10 cellular contexts compared by ENCODE assay signal in the genomic region with DNA sequence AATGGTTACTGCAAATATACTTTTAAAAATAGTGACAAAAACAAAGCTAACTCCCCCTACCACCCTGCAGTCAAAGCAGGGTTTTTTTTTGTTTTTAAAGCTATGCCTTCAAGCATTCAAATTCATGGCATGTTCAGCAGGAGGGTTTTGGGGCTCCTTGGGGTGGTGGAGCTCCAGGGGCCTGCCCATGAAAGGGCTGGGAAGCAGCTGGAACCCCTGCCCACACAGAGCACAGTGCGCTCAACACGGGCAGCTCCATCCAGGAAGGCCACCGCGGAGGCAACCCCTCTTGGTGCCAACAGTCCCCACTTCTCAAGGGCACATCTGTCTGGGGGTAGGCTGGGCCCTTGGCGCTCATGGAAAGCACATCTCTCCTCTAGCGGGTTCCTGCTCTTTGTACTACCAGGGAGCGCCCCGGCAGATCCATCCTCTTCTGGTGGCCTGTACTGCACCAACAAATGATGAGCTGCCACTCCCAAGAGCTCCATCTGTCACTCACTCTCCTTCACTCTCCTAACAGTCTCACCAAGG. TPM values are rescaled to one million over a fixed set of nuclear protein-coding genes. Genes with fewer than 3 reads are reported as not detected.
A peak's percentile ranks its signal among the peaks of the same experiment; 100 is the strongest.
DNase-seq lines count a peak whose midpoint lies in the region; ATAC-seq, FAIRE-seq and TF ChIP-seq lines count a peak whose summit lies in the region.
"Had no signal": no experiment of that assay in that cellular context is flagged by ENCODE, and none has a peak within 500 bp of the region (broad histone marks: within the 10 kb centered on the region; RNA-seq: fewer than 3 reads in every experiment).

No MANE protein-coding gene starts in this region.

- H3K18ac ChIP-seq in H1 (ENCODE audit: extremely low read depth, low read length): peak overlapping the region; percentile 28; the same call in 1 of the 2 replicates

- peaks cover 28 to 39% of the 10 kb centered on the region in 2 experiments for H4K20me1 ChIP-seq in H1 (replicated peaks in 1 of 2; ENCODE audit: control insufficient read depth in 1 of 2, insufficient read depth in 2 of 2, low read length in 2 of 2)

- no peak for TF ChIP-seq RAD21 in H1 (IDR thresholded peaks at IDR 0.05 in 1 of 2, conservative IDR thresholded peaks at IDR 0.05 in 1 of 2; ENCODE audit: low read depth in 2 of 2, low read length in 2 of 2)

- H2BK20ac ChIP-seq in H1 (ENCODE audit: low read length): no peak overlapping the region

- DNase-seq in CD8-positive, alpha-beta T cell: no peak
- no peak for DNase-seq in RWPE2 (ENCODE audit: low spot score)
- DNase-seq in H1 (ENCODE audit: low read depth in 1 of 2, low spot score in 2 of 2): no peak
- no peak for DNase-seq in NCI-H1105 treated with DMSO at 0.1 percent for 48 hours (lab: John Stamatoyannopoulos, UW)
- DNase-seq in central memory CD4-positive, alpha-beta T cell: no peak
- DNase-seq: NCI-H446 had no signal

- H3K4me1 Mint-ChIP-seq in CD8-positive, alpha-beta T cell (ENCODE audit: low read depth): peaks cover 48% of the 10 kb centered on the region

- intact Hi-C loops in CD8-positive, alpha-beta T cell (cut with DNase I, micrococcal nuclease): no loop called here

- peak overlapping the region; percentile 27 to 49; a peak in 3 of 4 replicates for H3K4me2 ChIP-seq in H1 (ENCODE audit: insufficient read depth in 1 of 2, low read depth in 2 of 2, low read length in 2 of 2)
- H3K4me2 ChIP-seq in skeletal muscle satellite cell (ENCODE audit: low read length): peak overlapping the region; percentile 78

- no peak overlapping the region for H4K5ac ChIP-seq in H1 (ENCODE audit: insufficient read length, low read depth, low read length)

- H3K56ac ChIP-seq in H1 (replicated peaks; ENCODE audit: insufficient read length, low read depth, low read length): no peak overlapping the region

- no peak overlapping the region for H3K23ac ChIP-seq in H1 (ENCODE audit: insufficient read length)

- H3K79me1 ChIP-seq in H1 (ENCODE audit: low read depth, low read length): peaks cover 6% of the 10 kb centered on the region

- H2AK5ac ChIP-seq in H1 (ENCODE audit: low read depth, low read length): no peak overlapping the region

- 0 out of 3 replicates have a peak, but pooled peaks of 1 of the 2 experiments have one; percentile 35 for TF ChIP-seq POLR2A in H1 (IDR thresholded peaks at IDR 0.05; ENCODE audit: control extremely low read depth in 1 of 2, low read depth in 2 of 2, low read length in 2 of 2)

- peaks cover 29% of the 10 kb centered on the region for H3K4me1 ChIP-seq in CD8-positive, alpha-beta T cell (ENCODE audit: insufficient read depth, low read length)
- H3K4me1 ChIP-seq in RWPE2 (ENCODE audit: insufficient read depth, poor library complexity, severe bottlenecking): peaks cover 6% of the 10 kb centered on the region
- H3K4me1 ChIP-seq in H1 (replicated peaks in 1 of 4; ENCODE audit: control insufficient read depth in 3 of 4, insufficient read depth in 4 of 4, low read length in 3 of 4): peaks cover 0 to 26% (median 12%) of the 10 kb centered on the region in 4 experiments; a peak in 6 of 7 replicates
- peaks cover 38% of the 10 kb centered on the region for H3K4me1 ChIP-seq in skeletal muscle satellite cell (ENCODE audit: control insufficient read depth, insufficient read depth, low read length)

- CTCF ChIA-PET in CD8-positive, alpha-beta T cell (lab: Charles Lee): interaction anchor here (0.9 to 2.1 kb wide), 7 partner anchors 8 to 412 kb away, joined by 3 to 10 read pairs (median 4); no protein-coding TSS in a partner anchor
- CTCF ChIA-PET in H1 (lab: Charles Lee; ENCODE audit: partially characterized antibody): interaction anchor here (0.5 to 2.1 kb wide), 10 partner anchors 9 to 147 kb away, joined by 3 to 8 read pairs (median 5); partner anchors contain the start of gene PHLDA2

- no peaks in the 10 kb centered on the region for H3K79me2 ChIP-seq in H1 (ENCODE audit: control insufficient read depth in 1 of 2, insufficient read depth in 2 of 2, low read length in 2 of 2)

- H3K9ac ChIP-seq in H1 (replicated peaks in 1 of 4; ENCODE audit: extremely low read depth in 1 of 4, low read depth in 3 of 4, low read length in 3 of 4) (no peak overlapping the region), skeletal muscle satellite cell (ENCODE audit: low read depth, low read length) (peak overlapping the region; percentile 27)

- peak; percentile 1 for ATAC-seq in CD8-positive, alpha-beta T cell
- ATAC-seq in RWPE2 (ENCODE audit: low read depth) (no peak), GM21737 (IDR thresholded peaks at IDR 0.05; ENCODE audit: unreplicated experiment) (no peak), HG02623 (IDR thresholded peaks at IDR 0.05; ENCODE audit: unreplicated experiment) (no peak)

- H2AFZ ChIP-seq in H1 (ENCODE audit: low read length): no peak overlapping the region

- no peak for TF ChIP-seq EP300 in H1 (IDR thresholded peaks at IDR 0.05; ENCODE audit: borderline replicate concordance in 1 of 2, low read depth in 2 of 2, low read length in 2 of 2)

- H2BK15ac ChIP-seq in H1 (ENCODE audit: low read length): no peak overlapping the region

- H3K36me3 ChIP-seq in CD8-positive, alpha-beta T cell (ENCODE audit: insufficient read depth, low read length): peaks cover 30% of the 10 kb centered on the region
- peaks cover 68% of the 10 kb centered on the region for H3K36me3 ChIP-seq in RWPE2 (ENCODE audit: low read depth)
- peaks cover 12 to 41% (median 26%) of the 10 kb centered on the region in 4 experiments for H3K36me3 ChIP-seq in H1 (ENCODE audit: control insufficient read depth in 2 of 4, insufficient read depth in 4 of 4, low read length in 3 of 4)
- peaks cover 54% of the 10 kb centered on the region for H3K36me3 ChIP-seq in skeletal muscle satellite cell (ENCODE audit: insufficient read depth, low read length)

- H3K27ac Mint-ChIP-seq in CD8-positive, alpha-beta T cell: peak overlapping the region; percentile 76

- no peak overlapping the region for H2BK5ac ChIP-seq in H1 (ENCODE audit: low read depth, low read length)

- no peak overlapping the region for H3K4me3 Mint-ChIP-seq in CD8-positive, alpha-beta T cell

- 58% methylated on average over 8 of the region's 8 CpGs; no CpG with 5 or more reads in 1 of the 2 experiments for WGBS in H1 (ENCODE audit: extremely low coverage in 1 of 2, insufficient coverage in 1 of 2, insufficient read length in 1 of 2, insufficient replicate concordance in 2 of 2, low coverage in 1 of 2, low lambda C conversion rate in 2 of 2, missing lambda C conversion rate in 1 of 2), 2 experiments

- H4K91ac ChIP-seq in H1 (replicated peaks; ENCODE audit: insufficient read length, low read length): no peak overlapping the region

- no peak overlapping the region for H3K14ac ChIP-seq in H1 (ENCODE audit: insufficient read length)

- no peak overlapping the region for H2BK12ac ChIP-seq in H1 (ENCODE audit: low read depth, low read length)

- no peaks in the 10 kb centered on the region for H3K9me3 Mint-ChIP-seq in CD8-positive, alpha-beta T cell

- H3K27ac ChIP-seq in CD8-positive, alpha-beta T cell (ENCODE audit: low read depth, low read length): no peak overlapping the region
- H3K27ac ChIP-seq in RWPE2 (ENCODE audit: poor library complexity, severe bottlenecking): peak overlapping the region; percentile 9
- H3K27ac ChIP-seq in H1 (ENCODE audit: low read depth, low read length): no peak overlapping the region

- TF ChIP-seq CTCF in CD8-positive, alpha-beta T cell (IDR thresholded peaks at IDR 0.05): no peak
- TF ChIP-seq CTCF in RWPE2 (IDR thresholded peaks at IDR 0.05; ENCODE audit: poor library complexity, severe bottlenecking) (no peak), H1 (IDR thresholded peaks at IDR 0.05; ENCODE audit: control extremely low read depth in 1 of 3, insufficient read depth in 1 of 3, low read depth in 1 of 3, low read length in 3 of 3) (no peak)

- POLR2A ChIA-PET in CD8-positive, alpha-beta T cell (lab: Charles Lee): interaction anchor here (0.5 to 1.7 kb wide), 3 partner anchors 13 to 377 kb away, joined by 3 to 4 read pairs (median 4); no protein-coding TSS in a partner anchor
- POLR2A ChIA-PET in H1 (lab: Charles Lee; ENCODE audit: partially characterized antibody): interaction anchor here (0.6 to 3.0 kb wide), 8 partner anchors 11 to 47 kb away, joined by 3 to 13 read pairs (median 4); partner anchors contain the start of genes NAP1L4 and PHLDA2

- H3K36me3 Mint-ChIP-seq in CD8-positive, alpha-beta T cell: peaks cover 61% of the 10 kb centered on the region

- H3K23me2 ChIP-seq in H1 (ENCODE audit: low read depth, low read length): no peaks in the 10 kb centered on the region

- H3K27me3 Mint-ChIP-seq in CD8-positive, alpha-beta T cell (ENCODE audit: low read depth): no peaks in the 10 kb centered on the region

- H3K9me3 ChIP-seq in CD8-positive, alpha-beta T cell (ENCODE audit: low read length): no peaks in the 10 kb centered on the region
- H3K9me3 ChIP-seq in RWPE2 (ENCODE audit: severe bottlenecking) (no peaks in the 10 kb centered on the region), H1 (ENCODE audit: insufficient read depth in 2 of 2, low read depth in 1 of 2, low read length in 1 of 2) (no peaks in the 10 kb centered on the region), skeletal muscle satellite cell (replicated peaks; ENCODE audit: low read length) (no peaks in the 10 kb centered on the region)

- H3K4ac ChIP-seq in H1 (replicated peaks; ENCODE audit: insufficient read length, low read depth, low read length): no peak overlapping the region

- H3K27me3 ChIP-seq in CD8-positive, alpha-beta T cell (ENCODE audit: insufficient read depth, low read length): no peaks in the 10 kb centered on the region
- H3K27me3 ChIP-seq in RWPE2 (ENCODE audit: insufficient read depth, poor library complexity, severe bottlenecking) (no peaks in the 10 kb centered on the region), H1 (replicated peaks in 1 of 4; ENCODE audit: control insufficient read depth in 3 of 4, extremely low read depth in 1 of 4, insufficient read depth in 3 of 4, low read length in 3 of 4) (no peaks in the 10 kb centered on the region), skeletal muscle satellite cell (ENCODE audit: control insufficient read depth, insufficient read depth, low read length) (no peaks in the 10 kb centered on the region)

- H4K8ac ChIP-seq in H1 (ENCODE audit: extremely low read depth, insufficient read depth, low read length): no peak overlapping the region

- no peak overlapping the region for H2BK120ac ChIP-seq in H1 (replicated peaks; ENCODE audit: low read depth, low read length)

- FAIRE-seq in H1 (lab: Jason Lieb, UNC): no peak

- H3K4me3 ChIP-seq in CD8-positive, alpha-beta T cell (ENCODE audit: low read depth, low read length): no peak overlapping the region
- H3K4me3 ChIP-seq in RWPE2 (ENCODE audit: severe bottlenecking) (no peak overlapping the region), H1 (ENCODE audit: extremely low read depth in 1 of 4, insufficient read depth in 2 of 4, low read depth in 3 of 4, low read length in 4 of 4) (peak overlapping the region in 1 of 4 experiments; percentile 15; a peak in 1 of 8 replicates), skeletal muscle satellite cell (ENCODE audit: low read length) (no peak overlapping the region)

RNA-seq across cellular contexts. Expression of gene PHLDA2, which starts 16.6 kb away (rescaled TPM):
- total RNA-seq in CD8-positive, alpha-beta T cell: 1 to 10 TPM in 1 of 2 experiments, under 1 TPM in 1; 0.61 to 1.6 TPM
- total RNA-seq in H1 (2021; fragmentation: NEBNext Ultra II Directional; extraction: Animal tissue kit (Norgen Biotek cat#: 25700)): 5.2 and 5.4 TPM in 2 replicates
- 7.6 and 11.6 TPM in 2 replicates for polyA plus RNA-seq in H1 (2011; rRNA removed)
- 5.3 TPM for polyA plus RNA-seq in H1 (2011; cell fraction: cytosol; rRNA removed)
- polyA plus RNA-seq in H1 (2011; cell fraction: nucleus; rRNA removed): 8.3 TPM
- 3.0 to 7.5 TPM (median 5.8 TPM) in 4 replicates for polyA plus RNA-seq in H1 (2012, experiment 1 of 2)
- polyA plus RNA-seq in H1 (2012, experiment 2 of 2): 6.4 TPM
- 15.6 TPM for polyA plus RNA-seq in H1 (2013, experiment 1 of 2)
- polyA plus RNA-seq in H1 (2013, experiment 2 of 2): 14.7 TPM
- 0.24 TPM in 1 of 2 replicates, not detected in the other for polyA minus RNA-seq in H1 (2011; rRNA and poly(A)+ RNA removed)
- polyA minus RNA-seq in H1 (2011; cell fraction: cytosol; rRNA and poly(A)+ RNA removed): 3.5 TPM
- 13.2 TPM for polyA minus RNA-seq in H1 (2011; cell fraction: nucleus; rRNA and poly(A)+ RNA removed)
- total RNA-seq in skeletal muscle satellite cell (2012; rRNA removed): 11.8 and 15.5 TPM in 2 replicates
- polyA plus RNA-seq: neural cell had no signal

RNA-seq across cellular contexts. Expression of gene NAP1L4, which starts 46.3 kb away (rescaled TPM):
- 100 to 1,000 TPM; 276 to 290 TPM for total RNA-seq in CD8-positive, alpha-beta T cell
- total RNA-seq in H1 (2021; fragmentation: NEBNext Ultra II Directional; extraction: Animal tissue kit (Norgen Biotek cat#: 25700)): 190 and 194 TPM in 2 replicates
- polyA plus RNA-seq in H1 (2011; rRNA removed): 75.8 and 81.4 TPM in 2 replicates
- polyA plus RNA-seq in H1 (2011; cell fraction: cytosol; rRNA removed): 105 TPM
- 118 TPM for polyA plus RNA-seq in H1 (2011; cell fraction: nucleus; rRNA removed)
- polyA plus RNA-seq in H1 (2012, experiment 1 of 2): 128 to 175 TPM (median 137 TPM) in 4 replicates
- polyA plus RNA-seq in H1 (2012, experiment 2 of 2): 37.8 TPM
- polyA plus RNA-seq in H1 (2013, experiment 1 of 2): 102 TPM
- 96.1 TPM for polyA plus RNA-seq in H1 (2013, experiment 2 of 2)
- 80.9 and 95.4 TPM in 2 replicates for polyA minus RNA-seq in H1 (2011; rRNA and poly(A)+ RNA removed)
- polyA minus RNA-seq in H1 (2011; cell fraction: cytosol; rRNA and poly(A)+ RNA removed): 46.7 TPM
- polyA minus RNA-seq in H1 (2011; cell fraction: nucleus; rRNA and poly(A)+ RNA removed): 103 TPM
- total RNA-seq in skeletal muscle satellite cell (2012; rRNA removed): 62.7 and 72.5 TPM in 2 replicates
